1 cellular context compared by ENCODE assay signal in the genomic region with DNA sequence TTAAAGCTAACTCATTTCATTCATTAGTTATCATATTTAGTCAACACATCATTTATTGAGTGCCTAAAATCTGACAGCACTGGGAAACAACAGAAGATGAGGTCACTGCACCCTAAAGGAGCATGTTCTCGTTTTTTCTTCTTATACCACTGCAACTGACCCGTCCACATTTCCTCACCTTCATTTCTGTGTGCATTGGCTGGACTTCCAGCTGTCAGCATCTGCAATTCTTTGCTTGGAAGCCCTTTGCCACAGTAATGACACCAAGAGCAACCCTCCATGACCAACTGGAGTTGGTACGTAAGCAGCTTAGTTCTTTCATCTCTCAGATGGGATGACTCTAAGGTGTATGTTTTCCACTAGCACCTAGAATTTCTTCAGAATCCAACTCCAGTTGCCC.
TF ChIP-seq lines count a peak whose summit lies in the region.

No MANE protein-coding gene starts in this region.

TF ChIP-seq in neural cell, 6 proteins besides CTCF, POLR2A, EP300 and RAD21 (continued from another document):
- TF ChIP-seq, protein P1, sequence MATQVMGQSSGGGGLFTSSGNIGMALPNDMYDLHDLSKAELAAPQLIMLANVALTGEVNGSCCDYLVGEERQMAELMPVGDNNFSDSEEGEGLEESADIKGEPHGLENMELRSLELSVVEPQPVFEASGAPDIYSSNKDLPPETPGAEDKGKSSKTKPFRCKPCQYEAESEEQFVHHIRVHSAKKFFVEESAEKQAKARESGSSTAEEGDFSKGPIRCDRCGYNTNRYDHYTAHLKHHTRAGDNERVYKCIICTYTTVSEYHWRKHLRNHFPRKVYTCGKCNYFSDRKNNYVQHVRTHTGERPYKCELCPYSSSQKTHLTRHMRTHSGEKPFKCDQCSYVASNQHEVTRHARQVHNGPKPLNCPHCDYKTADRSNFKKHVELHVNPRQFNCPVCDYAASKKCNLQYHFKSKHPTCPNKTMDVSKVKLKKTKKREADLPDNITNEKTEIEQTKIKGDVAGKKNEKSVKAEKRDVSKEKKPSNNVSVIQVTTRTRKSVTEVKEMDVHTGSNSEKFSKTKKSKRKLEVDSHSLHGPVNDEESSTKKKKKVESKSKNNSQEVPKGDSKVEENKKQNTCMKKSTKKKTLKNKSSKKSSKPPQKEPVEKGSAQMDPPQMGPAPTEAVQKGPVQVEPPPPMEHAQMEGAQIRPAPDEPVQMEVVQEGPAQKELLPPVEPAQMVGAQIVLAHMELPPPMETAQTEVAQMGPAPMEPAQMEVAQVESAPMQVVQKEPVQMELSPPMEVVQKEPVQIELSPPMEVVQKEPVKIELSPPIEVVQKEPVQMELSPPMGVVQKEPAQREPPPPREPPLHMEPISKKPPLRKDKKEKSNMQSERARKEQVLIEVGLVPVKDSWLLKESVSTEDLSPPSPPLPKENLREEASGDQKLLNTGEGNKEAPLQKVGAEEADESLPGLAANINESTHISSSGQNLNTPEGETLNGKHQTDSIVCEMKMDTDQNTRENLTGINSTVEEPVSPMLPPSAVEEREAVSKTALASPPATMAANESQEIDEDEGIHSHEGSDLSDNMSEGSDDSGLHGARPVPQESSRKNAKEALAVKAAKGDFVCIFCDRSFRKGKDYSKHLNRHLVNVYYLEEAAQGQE (IDR thresholded peaks at IDR 0.05; ENCODE audit: borderline replicate concordance), result no peak
- no peak for TF ChIP-seq POLR2AphosphoS5 (IDR thresholded peaks at IDR 0.05)
- no peak for TF ChIP-seq TAF1 (IDR thresholded peaks at IDR 0.05; ENCODE audit: low read depth)
